In the genomic region with DNA sequence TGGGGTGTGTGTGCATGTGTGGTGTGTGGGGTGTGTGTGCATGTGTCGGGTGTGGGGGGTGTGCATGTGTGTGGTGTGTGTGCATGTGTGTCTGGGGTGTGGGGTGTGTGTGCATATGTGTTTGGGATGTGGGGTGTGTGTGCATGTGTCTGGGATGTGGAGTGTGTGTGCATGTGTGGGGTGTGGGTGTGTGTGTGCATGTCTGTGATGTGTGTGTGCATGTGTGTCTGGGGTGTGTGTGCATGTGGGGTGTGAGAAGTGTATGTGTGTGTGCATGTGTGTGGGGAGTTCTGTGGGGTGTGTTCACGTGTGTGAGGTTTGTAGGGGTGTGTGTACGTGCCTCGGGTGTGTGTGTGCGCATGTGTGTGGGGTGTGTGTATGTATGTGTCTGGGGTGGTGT, we compare ENCODE assay signal across 16 cellular contexts. TPM values are rescaled to one million over a fixed set of nuclear protein-coding genes. Genes with fewer than 3 reads are reported as not detected.
DNase-seq lines count a peak whose midpoint lies in the region; ATAC-seq and TF ChIP-seq lines count a peak whose summit lies in the region.
"Had no signal": no experiment of that assay in that cellular context is flagged by ENCODE, and none has a peak within 500 bp of the region (broad histone marks: within the 10 kb centered on the region; RNA-seq: fewer than 3 reads in every experiment).

No MANE protein-coding gene starts in this region.

- CTCF ChIA-PET in activated CD4-positive, alpha-beta T cell treated with anti-CD3 and anti-CD28 coated beads for 36 hours (lab: Charles Lee), result no interaction called here

- no peak for TF ChIP-seq CTCF in HFFc6 (IDR thresholded peaks at IDR 0.05)
- no peak for TF ChIP-seq CTCF in chondrocyte (IDR thresholded peaks at IDR 0.05)
- no peak for TF ChIP-seq CTCF in neural progenitor cell (IDR thresholded peaks at IDR 0.05)
- no peak for TF ChIP-seq CTCF in mucosa of descending colon (IDR thresholded peaks at IDR 0.05)

- intact Hi-C loops in activated CD4-positive, alpha-beta T cell treated with anti-CD3 and anti-CD28 coated beads for 36 hours (cut with DNase I, micrococcal nuclease), result loop anchor here in 1 of 2 experiments (1.0 to 2.0 kb wide), 2 partner anchors 9 to 19 kb away; no protein-coding TSS in a partner anchor
- intact Hi-C loops in mucosa of descending colon (cut with DNase I, micrococcal nuclease), result no loop called here

- H4K20me1 ChIP-seq in neural progenitor cell (ENCODE audit: low read depth), result no peaks in the 10 kb centered on the region

- H3K27ac ChIP-seq in neural progenitor cell, result no peak overlapping the region

- no peak overlapping the region for H3K4me3 ChIP-seq in neural progenitor cell
- no peak overlapping the region for H3K4me3 ChIP-seq in mucosa of descending colon

- H3K4me1 Mint-ChIP-seq in activated CD4-positive, alpha-beta T cell treated with anti-CD3 and anti-CD28 coated beads for 36 hours, result peaks cover 8% of the 10 kb centered on the region
- H3K4me1 Mint-ChIP-seq in HFFc6 (ENCODE audit: low read depth) (no peaks in the 10 kb centered on the region), chondrocyte (ENCODE audit: low read depth) (peaks cover 16% of the 10 kb centered on the region), neural progenitor cell (peaks cover 9% of the 10 kb centered on the region)

- H3K27me3 ChIP-seq in neural progenitor cell, result peaks cover 72% of the 10 kb centered on the region
- H3K27me3 ChIP-seq: vagina had no signal

- peaks cover 10% of the 10 kb centered on the region for H3K27me3 Mint-ChIP-seq in activated CD4-positive, alpha-beta T cell treated with anti-CD3 and anti-CD28 coated beads for 36 hours
- peaks cover 1% of the 10 kb centered on the region for H3K27me3 Mint-ChIP-seq in HFFc6 (ENCODE audit: insufficient read depth)
- no peaks in the 10 kb centered on the region for H3K27me3 Mint-ChIP-seq in chondrocyte (ENCODE audit: low read depth)
- peaks cover 24% of the 10 kb centered on the region for H3K27me3 Mint-ChIP-seq in neural progenitor cell (ENCODE audit: insufficient read depth, low read depth)

- H3K9me3 Mint-ChIP-seq in activated CD4-positive, alpha-beta T cell treated with anti-CD3 and anti-CD28 coated beads for 36 hours (ENCODE audit: low read depth), result no peaks in the 10 kb centered on the region
- H3K9me3 Mint-ChIP-seq in HFFc6, result no peaks in the 10 kb centered on the region
- no peaks in the 10 kb centered on the region for H3K9me3 Mint-ChIP-seq in chondrocyte (ENCODE audit: low read depth)
- H3K9me3 Mint-ChIP-seq in neural progenitor cell, result peaks cover 4% of the 10 kb centered on the region

- POLR2A ChIA-PET in activated CD4-positive, alpha-beta T cell treated with anti-CD3 and anti-CD28 coated beads for 36 hours (lab: Charles Lee), result no interaction called here

- no peaks in the 10 kb centered on the region for H3K36me3 Mint-ChIP-seq in activated CD4-positive, alpha-beta T cell treated with anti-CD3 and anti-CD28 coated beads for 36 hours (ENCODE audit: low read depth)
- H3K36me3 Mint-ChIP-seq in HFFc6 (ENCODE audit: low read depth) (peaks cover 4% of the 10 kb centered on the region; the same call in 1 of the 2 replicates), chondrocyte (ENCODE audit: low read depth) (no peaks in the 10 kb centered on the region), neural progenitor cell (peaks cover 2% of the 10 kb centered on the region)

- H3K9me3 ChIP-seq in neural progenitor cell (ENCODE audit: low read depth) (no peaks in the 10 kb centered on the region), mucosa of descending colon (no peaks in the 10 kb centered on the region)
- H3K9me3 ChIP-seq: vagina had no signal

- peak overlapping the region; percentile 32 for H3K4me3 Mint-ChIP-seq in activated CD4-positive, alpha-beta T cell treated with anti-CD3 and anti-CD28 coated beads for 36 hours
- peak overlapping the region; percentile 39 for H3K4me3 Mint-ChIP-seq in HFFc6
- peak overlapping the region; percentile 36 for H3K4me3 Mint-ChIP-seq in chondrocyte (ENCODE audit: unreplicated experiment)
- peak overlapping the region; percentile 77 for H3K4me3 Mint-ChIP-seq in neural progenitor cell

- no peak overlapping the region for H2AFZ ChIP-seq in neural progenitor cell (replicated peaks)

- H3K36me3 ChIP-seq in neural progenitor cell, result no peaks in the 10 kb centered on the region
- no peaks in the 10 kb centered on the region for H3K36me3 ChIP-seq in mucosa of descending colon (ENCODE audit: low read depth)
- H3K36me3 ChIP-seq: vagina had no signal

- no peak for DNase-seq in activated CD4-positive, alpha-beta T cell treated with anti-CD3 and anti-CD28 coated beads for 36 hours
- DNase-seq in activated CD4-positive, alpha-beta T cell treated with anti-CD3 and anti-CD28 coated beads for 48 hours, result no peak
- DNase-seq in HFFc6 (no peak), chondrocyte (ENCODE audit: low spot score) (no peak), neural progenitor cell (ENCODE audit: low spot score) (no peak), mucosa of descending colon (no peak)
- DNase-seq: amygdala; Calu3; NCI-H1048; NCI-H2171 treated with DMSO at 0.1 percent for 48 hours; SHP77 treated with DMSO at 0.1 percent for 48 hours; stimulated activated naive CD4-positive, alpha-beta T cell treated with Interleukin-2 at 50 U/mL for 16 hours had no signal

- no peak for ATAC-seq in activated CD4-positive, alpha-beta T cell treated with anti-CD3 and anti-CD28 coated beads for 36 hours
- ATAC-seq in HG03378 (IDR thresholded peaks at IDR 0.05; ENCODE audit: unreplicated experiment) (no peak), HG02642 (IDR thresholded peaks at IDR 0.05; ENCODE audit: poor library complexity, unreplicated experiment) (no peak), mucosa of descending colon (no peak)

- no peaks in the 10 kb centered on the region for H3K79me2 ChIP-seq in neural progenitor cell (ENCODE audit: low read depth)

- H3K4me1 ChIP-seq in neural progenitor cell (peaks cover 3% of the 10 kb centered on the region), mucosa of descending colon (ENCODE audit: low read depth) (peaks cover 13% of the 10 kb centered on the region)

- H3K27ac Mint-ChIP-seq in activated CD4-positive, alpha-beta T cell treated with anti-CD3 and anti-CD28 coated beads for 36 hours, result no peak overlapping the region
- H3K27ac Mint-ChIP-seq in HFFc6 (no peak overlapping the region), chondrocyte (ENCODE audit: unreplicated experiment) (no peak overlapping the region), neural progenitor cell (no peak overlapping the region)

- H3K4me2 ChIP-seq in neural progenitor cell, result no peak overlapping the region

- no peak overlapping the region for H3K9ac ChIP-seq in neural progenitor cell

- H3F3A ChIP-seq in neural progenitor cell (ENCODE audit: low read depth), result peaks cover 6% of the 10 kb centered on the region

RNA-seq across cellular contexts. Expression of gene OCA2, which starts 6.7 kb away (rescaled TPM):
- total RNA-seq in activated CD4-positive, alpha-beta T cell treated with anti-CD3 and anti-CD28 coated beads for 36 hours, result not detected
- total RNA-seq in HFFc6 (2021; fragmentation: NEBNext Ultra II Directional; extraction: Animal tissue kit (Norgen Biotek cat#: 25700)), result not detected
- total RNA-seq in chondrocyte (0.75 to 3.3 TPM (median 0.82 TPM) in 3 replicates), neural progenitor cell (ENCODE audit: low replicate concordance) (0.65 and 1.0 TPM in 2 replicates), mucosa of descending colon (under 1 TPM in 2 of 3 donors, not detected in 1; 0.22 to 0.32 TPM)
- total RNA-seq: A172, Calu3 had no signal
